ENCODE assay signal across 7 cellular contexts in genomic region chr18:8982416-8983183, GRCh38.
DNase-seq lines count a peak whose midpoint lies in the region; ATAC-seq, FAIRE-seq and TF ChIP-seq lines count a peak whose summit lies in the region.

No MANE protein-coding gene starts in this region.

- H3K4me3 Mint-ChIP-seq in stimulated activated memory B cell treated with anti-CD40 and anti-IgM and Interleukin-4, amounts not matched to agents 10 μg/mL and 1 μg/mL and 100 μg/mL, for 72 hours: no peak overlapping the region

- H3K36me3 ChIP-seq in Loucy (ENCODE audit: insufficient read depth, low read length) (no peaks in the 10 kb centered on the region), heart right ventricle (no peaks in the 10 kb centered on the region)

- TF ChIP-seq CTCF in Loucy (conservative IDR thresholded peaks at IDR 0.05; ENCODE audit: low read length) (peak; percentile 82), heart right ventricle (IDR thresholded peaks at IDR 0.05) (peak in 7 of 9 donors; percentile 8 to 52 (median 40))

- H3K27me3 Mint-ChIP-seq in stimulated activated memory B cell treated with anti-CD40 and anti-IgM and Interleukin-4, amounts not matched to agents 10 μg/mL and 1 μg/mL and 100 μg/mL, for 72 hours: no peaks in the 10 kb centered on the region

- peak overlapping the region; percentile 13 for H3K27ac Mint-ChIP-seq in stimulated activated memory B cell treated with anti-CD40 and anti-IgM and Interleukin-4, amounts not matched to agents 10 μg/mL and 1 μg/mL and 100 μg/mL, for 72 hours

- H2AFZ ChIP-seq in Loucy (ENCODE audit: low read length): peak overlapping the region; percentile 41; the same call in 1 of the 2 replicates

- H3K9me3 Mint-ChIP-seq in stimulated activated memory B cell treated with anti-CD40 and anti-IgM and Interleukin-4, amounts not matched to agents 10 μg/mL and 1 μg/mL and 100 μg/mL, for 72 hours: no peaks in the 10 kb centered on the region

- H3K4me3 ChIP-seq in Loucy (ENCODE audit: low read length, poor library complexity, severe bottlenecking) (no peak overlapping the region), heart right ventricle (no peak overlapping the region)

- DNase-seq in ELR (ENCODE audit: low read depth) (peak; percentile 75), heart right ventricle (peak in 1 of 2 donors; percentile 22)

- H3K27ac ChIP-seq in heart right ventricle: no peak overlapping the region

- no peaks in the 10 kb centered on the region for H3K9me3 ChIP-seq in Loucy (ENCODE audit: insufficient read depth, low read depth, low read length)
- no peaks in the 10 kb centered on the region for H3K9me3 ChIP-seq in heart right ventricle

- no peaks in the 10 kb centered on the region for H3F3A ChIP-seq in Loucy (ENCODE audit: low read depth)

- no peak overlapping the region for H3K4me2 ChIP-seq in Loucy (ENCODE audit: low read depth, low read length, poor library complexity, severe bottlenecking)

- H3K4me1 Mint-ChIP-seq in stimulated activated memory B cell treated with anti-CD40 and anti-IgM and Interleukin-4, amounts not matched to agents 10 μg/mL and 1 μg/mL and 100 μg/mL, for 72 hours: peaks cover 19% of the 10 kb centered on the region

- no peaks in the 10 kb centered on the region for H3K79me2 ChIP-seq in Loucy (ENCODE audit: insufficient read depth, low read length)

- H3K27me3 ChIP-seq in Loucy (ENCODE audit: insufficient read depth, low read length, poor library complexity, severe bottlenecking): no peaks in the 10 kb centered on the region
- H3K27me3 ChIP-seq in heart right ventricle: no peaks in the 10 kb centered on the region

- peak; percentile 17 for FAIRE-seq in TTC549 (lab: Jason Lieb, UNC)

- ATAC-seq in heart right ventricle (peak in 5 of 8 donors; percentile 35 to 75 (median 64)), GM19351 (IDR thresholded peaks at IDR 0.05; ENCODE audit: unreplicated experiment) (no peak), HG03571 (IDR thresholded peaks at IDR 0.05; ENCODE audit: unreplicated experiment) (no peak)
- ATAC-seq in stimulated activated memory B cell treated with anti-CD40 and anti-IgM and Interleukin-4, amounts not matched to agents 10 μg/mL and 1 μg/mL and 100 μg/mL, for 72 hours: peak; percentile 73

- H3K4me1 ChIP-seq in Loucy (ENCODE audit: insufficient read depth, low read length, poor library complexity, severe bottlenecking) (no peaks in the 10 kb centered on the region), heart right ventricle (peaks cover 0 to 4% (median 0%) of the 10 kb centered on the region in 9 donors)

- 49 to 54% methylated on average over 13 of the region's 13 CpGs for WGBS in heart right ventricle, 2 donors

- H3K9ac ChIP-seq in Loucy (ENCODE audit: low read depth, low read length, poor library complexity, severe bottlenecking): no peak overlapping the region

- H3K36me3 Mint-ChIP-seq in stimulated activated memory B cell treated with anti-CD40 and anti-IgM and Interleukin-4, amounts not matched to agents 10 μg/mL and 1 μg/mL and 100 μg/mL, for 72 hours: no peaks in the 10 kb centered on the region

- no peaks in the 10 kb centered on the region for H3K9me2 ChIP-seq in Loucy (replicated peaks; ENCODE audit: low read depth, low read length)

- H4K20me1 ChIP-seq in Loucy (ENCODE audit: insufficient read depth, low read length, poor library complexity, severe bottlenecking): no peaks in the 10 kb centered on the region

- intact Hi-C loops in heart right ventricle (cut with DNase I): loop anchor here in 3 of 10 donors (2.0 to 10.0 kb wide), 4 partner anchors 72 to 326 kb away; no protein-coding TSS in a partner anchor

Comparison
In these comparisons a context has a peak if more than half of its experiments do, and no peak if none do; other contexts are left out.
1. ATAC-seq: peak in heart right ventricle (5 of 8) and stimulated activated memory B cell treated with anti-CD40 and anti-IgM and Interleukin-4, amounts not matched to agents 10 μg/mL and 1 μg/mL and 100 μg/mL, for 72 hours (single experiment); none in GM19351 (single experiment) and HG03571 (single experiment).